ENCODE assay signal across 1 cellular context in the genomic region with DNA sequence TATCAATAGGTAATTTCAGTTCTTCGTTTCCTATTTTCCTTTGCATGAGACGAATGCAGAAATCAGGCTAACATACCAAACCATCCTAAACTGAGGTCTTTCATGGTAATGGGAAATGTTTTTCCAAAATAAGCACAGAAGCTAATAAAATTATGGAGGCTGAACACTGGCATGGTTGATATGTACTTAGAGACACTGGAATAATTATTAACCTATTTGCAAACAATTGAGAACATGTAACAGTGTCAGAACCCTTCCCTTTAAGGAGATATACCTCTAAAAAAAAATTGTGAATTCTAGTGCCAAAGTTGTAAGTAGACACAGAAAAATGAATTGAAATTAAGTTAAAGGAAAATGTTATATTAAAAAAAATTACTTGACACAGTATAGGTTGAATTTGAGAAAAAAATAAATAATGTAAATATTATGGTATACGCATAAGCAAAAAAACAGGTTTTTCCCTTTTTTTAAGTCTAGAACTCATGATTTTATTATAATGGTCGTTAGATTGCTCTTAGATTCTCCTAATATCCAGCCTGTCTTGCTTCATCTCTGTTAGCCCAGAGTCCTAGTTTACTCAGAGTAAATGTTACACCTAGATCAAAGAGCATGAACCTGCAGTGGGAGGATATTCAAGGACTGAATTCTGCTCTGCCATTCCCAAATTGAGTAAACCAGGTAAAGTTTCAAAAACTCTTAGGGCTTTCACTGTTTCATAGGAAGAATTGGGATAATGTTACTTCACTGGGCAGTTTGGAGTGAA.
A peak's percentile ranks its signal among the peaks of the same experiment; 100 is the strongest.
TF ChIP-seq lines count a peak whose summit lies in the region.

No MANE protein-coding gene starts in this region.

TF ChIP-seq in HepG2, 621 proteins besides CTCF, POLR2A, EP300 and RAD21 (continued from another document and continues in another):
- peak; percentile 71; the same call in 1 of the 2 replicates for TF ChIP-seq REPIN1 (CRISPR knock-in tag; IDR thresholded peaks at IDR 0.05; ENCODE audit: borderline replicate concordance, low read depth)
- no peak for TF ChIP-seq PAWR (CRISPR knock-in tag; IDR thresholded peaks at IDR 0.05; ENCODE audit: borderline replicate concordance)
- no peak for TF ChIP-seq FOXP1 (IDR thresholded peaks at IDR 0.05)
- TF ChIP-seq FOXP1 (CRISPR knock-in tag; IDR thresholded peaks at IDR 0.05) = peak; percentile 88
- TF ChIP-seq, protein P1, sequence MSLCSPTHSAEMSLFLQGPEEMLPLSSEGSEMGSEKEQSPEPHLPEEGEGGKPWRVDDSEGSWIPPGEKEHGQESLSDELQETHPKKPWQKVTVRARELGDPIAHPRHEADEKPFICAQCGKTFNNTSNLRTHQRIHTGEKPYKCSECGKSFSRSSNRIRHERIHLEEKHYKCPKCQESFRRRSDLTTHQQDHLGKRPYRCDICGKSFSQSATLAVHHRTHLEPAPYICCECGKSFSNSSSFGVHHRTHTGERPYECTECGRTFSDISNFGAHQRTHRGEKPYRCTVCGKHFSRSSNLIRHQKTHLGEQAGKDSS (CRISPR knock-in tag; IDR thresholded peaks at IDR 0.05; ENCODE audit: borderline replicate concordance, low read depth) = no peak
- no peak for TF ChIP-seq ZNF788 (CRISPR knock-in tag; IDR thresholded peaks at IDR 0.05; ENCODE audit: borderline replicate concordance)
- TF ChIP-seq, protein P2, sequence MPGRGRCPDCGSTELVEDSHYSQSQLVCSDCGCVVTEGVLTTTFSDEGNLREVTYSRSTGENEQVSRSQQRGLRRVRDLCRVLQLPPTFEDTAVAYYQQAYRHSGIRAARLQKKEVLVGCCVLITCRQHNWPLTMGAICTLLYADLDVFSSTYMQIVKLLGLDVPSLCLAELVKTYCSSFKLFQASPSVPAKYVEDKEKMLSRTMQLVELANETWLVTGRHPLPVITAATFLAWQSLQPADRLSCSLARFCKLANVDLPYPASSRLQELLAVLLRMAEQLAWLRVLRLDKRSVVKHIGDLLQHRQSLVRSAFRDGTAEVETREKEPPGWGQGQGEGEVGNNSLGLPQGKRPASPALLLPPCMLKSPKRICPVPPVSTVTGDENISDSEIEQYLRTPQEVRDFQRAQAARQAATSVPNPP (CRISPR knock-in tag; IDR thresholded peaks at IDR 0.05) = 0 out of 2 replicates have a peak, but pooled peaks have one; percentile 32
- TF ChIP-seq, protein P3, sequence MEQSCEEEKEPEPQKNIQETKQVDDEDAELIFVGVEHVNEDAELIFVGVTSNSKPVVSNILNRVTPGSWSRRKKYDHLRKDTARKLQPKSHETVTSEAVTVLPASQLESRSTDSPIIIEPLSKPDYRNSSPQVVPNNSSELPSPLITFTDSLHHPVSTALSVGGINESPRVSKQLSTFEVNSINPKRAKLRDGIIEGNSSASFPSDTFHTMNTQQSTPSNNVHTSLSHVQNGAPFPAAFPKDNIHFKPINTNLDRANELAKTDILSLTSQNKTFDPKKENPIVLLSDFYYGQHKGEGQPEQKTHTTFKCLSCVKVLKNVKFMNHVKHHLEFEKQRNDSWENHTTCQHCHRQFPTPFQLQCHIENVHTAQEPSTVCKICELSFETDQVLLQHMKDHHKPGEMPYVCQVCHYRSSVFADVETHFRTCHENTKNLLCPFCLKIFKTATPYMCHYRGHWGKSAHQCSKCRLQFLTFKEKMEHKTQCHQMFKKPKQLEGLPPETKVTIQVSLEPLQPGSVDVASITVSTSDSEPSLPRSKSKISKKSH (CRISPR knock-in tag; IDR thresholded peaks at IDR 0.05; ENCODE audit: borderline replicate concordance) = no peak
- TF ChIP-seq ZNF20 (CRISPR knock-in tag; IDR thresholded peaks at IDR 0.05) = no peak
- no peak for TF ChIP-seq ATF7 (IDR thresholded peaks at IDR 0.05)
- TF ChIP-seq ATF7 (CRISPR knock-in tag; IDR thresholded peaks at IDR 0.05) = no peak; the same call in 1 of the 2 replicates
- peak; percentile 86 for TF ChIP-seq POGZ (CRISPR knock-in tag; IDR thresholded peaks at IDR 0.05)
- peak; percentile 90; the same call in 1 of the 2 replicates for TF ChIP-seq SOX5 (CRISPR knock-in tag; IDR thresholded peaks at IDR 0.05; ENCODE audit: borderline replicate concordance)
- no peak for TF ChIP-seq SAFB2 (CRISPR knock-in tag; IDR thresholded peaks at IDR 0.05; ENCODE audit: borderline replicate concordance, low read depth)
- TF ChIP-seq IRF2 (CRISPR knock-in tag; IDR thresholded peaks at IDR 0.05) = peak; percentile 84
- peak; percentile 96 for TF ChIP-seq HNF4G (IDR thresholded peaks at IDR 0.05; ENCODE audit: borderline replicate concordance, low read depth, low read length)
- TF ChIP-seq HNF4G (CRISPR knock-in tag; IDR thresholded peaks at IDR 0.05; ENCODE audit: borderline replicate concordance, low read depth) = no peak
- no peak for TF ChIP-seq ZNF501 (CRISPR knock-in tag; IDR thresholded peaks at IDR 0.05)
- TF ChIP-seq ZNF12 (CRISPR knock-in tag; IDR thresholded peaks at IDR 0.05) = peak; percentile 58; the same call in 1 of the 2 replicates
- no peak for TF ChIP-seq ZFP36 (IDR thresholded peaks at IDR 0.05; ENCODE audit: borderline replicate concordance, low read depth, low read length, partially characterized antibody)
- peak; percentile 84; the same call in 1 of the 2 replicates for TF ChIP-seq MIER3 (CRISPR knock-in tag; IDR thresholded peaks at IDR 0.05; ENCODE audit: borderline replicate concordance)
- TF ChIP-seq, protein P4, sequence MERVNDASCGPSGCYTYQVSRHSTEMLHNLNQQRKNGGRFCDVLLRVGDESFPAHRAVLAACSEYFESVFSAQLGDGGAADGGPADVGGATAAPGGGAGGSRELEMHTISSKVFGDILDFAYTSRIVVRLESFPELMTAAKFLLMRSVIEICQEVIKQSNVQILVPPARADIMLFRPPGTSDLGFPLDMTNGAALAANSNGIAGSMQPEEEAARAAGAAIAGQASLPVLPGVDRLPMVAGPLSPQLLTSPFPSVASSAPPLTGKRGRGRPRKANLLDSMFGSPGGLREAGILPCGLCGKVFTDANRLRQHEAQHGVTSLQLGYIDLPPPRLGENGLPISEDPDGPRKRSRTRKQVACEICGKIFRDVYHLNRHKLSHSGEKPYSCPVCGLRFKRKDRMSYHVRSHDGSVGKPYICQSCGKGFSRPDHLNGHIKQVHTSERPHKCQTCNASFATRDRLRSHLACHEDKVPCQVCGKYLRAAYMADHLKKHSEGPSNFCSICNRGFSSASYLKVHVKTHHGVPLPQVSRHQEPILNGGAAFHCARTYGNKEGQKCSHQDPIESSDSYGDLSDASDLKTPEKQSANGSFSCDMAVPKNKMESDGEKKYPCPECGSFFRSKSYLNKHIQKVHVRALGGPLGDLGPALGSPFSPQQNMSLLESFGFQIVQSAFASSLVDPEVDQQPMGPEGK (CRISPR knock-in tag; IDR thresholded peaks at IDR 0.05) = peak; percentile 70; the same call in 1 of the 2 replicates
- TF ChIP-seq, protein P5, sequence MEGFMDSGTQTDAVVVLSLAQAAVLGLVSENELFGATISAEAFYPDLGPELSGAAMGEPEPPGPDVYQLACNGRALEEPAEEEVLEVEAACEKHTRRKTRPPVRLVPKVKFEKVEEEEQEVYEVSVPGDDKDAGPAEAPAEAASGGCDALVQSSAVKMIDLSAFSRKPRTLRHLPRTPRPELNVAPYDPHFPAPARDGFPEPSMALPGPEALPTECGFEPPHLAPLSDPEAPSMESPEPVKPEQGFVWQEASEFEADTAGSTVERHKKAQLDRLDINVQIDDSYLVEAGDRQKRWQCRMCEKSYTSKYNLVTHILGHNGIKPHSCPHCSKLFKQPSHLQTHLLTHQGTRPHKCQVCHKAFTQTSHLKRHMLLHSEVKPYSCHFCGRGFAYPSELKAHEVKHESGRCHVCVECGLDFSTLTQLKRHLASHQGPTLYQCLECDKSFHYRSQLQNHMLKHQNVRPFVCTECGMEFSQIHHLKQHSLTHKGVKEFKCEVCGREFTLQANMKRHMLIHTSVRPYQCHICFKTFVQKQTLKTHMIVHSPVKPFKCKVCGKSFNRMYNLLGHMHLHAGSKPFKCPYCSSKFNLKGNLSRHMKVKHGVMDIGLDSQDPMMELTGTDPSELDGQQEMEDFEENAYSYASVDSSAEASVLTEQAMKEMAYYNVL (CRISPR knock-in tag; IDR thresholded peaks at IDR 0.05; ENCODE audit: borderline replicate concordance) = peak; percentile 63; the same call in 1 of the 2 replicates
- TF ChIP-seq, protein P6, sequence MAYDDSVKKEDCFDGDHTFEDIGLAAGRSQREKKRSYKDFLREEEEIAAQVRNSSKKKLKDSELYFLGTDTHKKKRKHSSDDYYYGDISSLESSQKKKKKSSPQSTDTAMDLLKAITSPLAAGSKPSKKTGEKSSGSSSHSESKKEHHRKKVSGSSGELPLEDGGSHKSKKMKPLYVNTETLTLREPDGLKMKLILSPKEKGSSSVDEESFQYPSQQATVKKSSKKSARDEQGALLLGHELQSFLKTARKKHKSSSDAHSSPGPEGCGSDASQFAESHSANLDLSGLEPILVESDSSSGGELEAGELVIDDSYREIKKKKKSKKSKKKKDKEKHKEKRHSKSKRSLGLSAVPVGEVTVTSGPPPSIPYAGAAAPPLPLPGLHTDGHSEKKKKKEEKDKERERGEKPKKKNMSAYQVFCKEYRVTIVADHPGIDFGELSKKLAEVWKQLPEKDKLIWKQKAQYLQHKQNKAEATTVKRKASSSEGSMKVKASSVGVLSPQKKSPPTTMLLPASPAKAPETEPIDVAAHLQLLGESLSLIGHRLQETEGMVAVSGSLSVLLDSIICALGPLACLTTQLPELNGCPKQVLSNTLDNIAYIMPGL (CRISPR knock-in tag; IDR thresholded peaks at IDR 0.05; ENCODE audit: borderline replicate concordance in 1 of 2, low read depth in 1 of 2) = peak in 1 of 2 experiments; percentile 49; a peak in 3 of 4 replicates
- TF ChIP-seq, protein P7, sequence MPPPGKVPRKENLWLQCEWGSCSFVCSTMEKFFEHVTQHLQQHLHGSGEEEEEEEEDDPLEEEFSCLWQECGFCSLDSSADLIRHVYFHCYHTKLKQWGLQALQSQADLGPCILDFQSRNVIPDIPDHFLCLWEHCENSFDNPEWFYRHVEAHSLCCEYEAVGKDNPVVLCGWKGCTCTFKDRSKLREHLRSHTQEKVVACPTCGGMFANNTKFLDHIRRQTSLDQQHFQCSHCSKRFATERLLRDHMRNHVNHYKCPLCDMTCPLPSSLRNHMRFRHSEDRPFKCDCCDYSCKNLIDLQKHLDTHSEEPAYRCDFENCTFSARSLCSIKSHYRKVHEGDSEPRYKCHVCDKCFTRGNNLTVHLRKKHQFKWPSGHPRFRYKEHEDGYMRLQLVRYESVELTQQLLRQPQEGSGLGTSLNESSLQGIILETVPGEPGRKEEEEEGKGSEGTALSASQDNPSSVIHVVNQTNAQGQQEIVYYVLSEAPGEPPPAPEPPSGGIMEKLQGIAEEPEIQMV (CRISPR knock-in tag; IDR thresholded peaks at IDR 0.05; ENCODE audit: low read depth) = no peak
- no peak for TF ChIP-seq MAFF (IDR thresholded peaks at IDR 0.05; ENCODE audit: low read depth, low read length)
- TF ChIP-seq RFXANK (CRISPR knock-in tag; IDR thresholded peaks at IDR 0.05) = no peak
- TF ChIP-seq HOXA3 (CRISPR knock-in tag; IDR thresholded peaks at IDR 0.05) = no peak
- TF ChIP-seq CREM (IDR thresholded peaks at IDR 0.05) = peak; percentile 90
- TF ChIP-seq CREM (CRISPR knock-in tag; IDR thresholded peaks at IDR 0.05) = no peak
- TF ChIP-seq, protein P8, sequence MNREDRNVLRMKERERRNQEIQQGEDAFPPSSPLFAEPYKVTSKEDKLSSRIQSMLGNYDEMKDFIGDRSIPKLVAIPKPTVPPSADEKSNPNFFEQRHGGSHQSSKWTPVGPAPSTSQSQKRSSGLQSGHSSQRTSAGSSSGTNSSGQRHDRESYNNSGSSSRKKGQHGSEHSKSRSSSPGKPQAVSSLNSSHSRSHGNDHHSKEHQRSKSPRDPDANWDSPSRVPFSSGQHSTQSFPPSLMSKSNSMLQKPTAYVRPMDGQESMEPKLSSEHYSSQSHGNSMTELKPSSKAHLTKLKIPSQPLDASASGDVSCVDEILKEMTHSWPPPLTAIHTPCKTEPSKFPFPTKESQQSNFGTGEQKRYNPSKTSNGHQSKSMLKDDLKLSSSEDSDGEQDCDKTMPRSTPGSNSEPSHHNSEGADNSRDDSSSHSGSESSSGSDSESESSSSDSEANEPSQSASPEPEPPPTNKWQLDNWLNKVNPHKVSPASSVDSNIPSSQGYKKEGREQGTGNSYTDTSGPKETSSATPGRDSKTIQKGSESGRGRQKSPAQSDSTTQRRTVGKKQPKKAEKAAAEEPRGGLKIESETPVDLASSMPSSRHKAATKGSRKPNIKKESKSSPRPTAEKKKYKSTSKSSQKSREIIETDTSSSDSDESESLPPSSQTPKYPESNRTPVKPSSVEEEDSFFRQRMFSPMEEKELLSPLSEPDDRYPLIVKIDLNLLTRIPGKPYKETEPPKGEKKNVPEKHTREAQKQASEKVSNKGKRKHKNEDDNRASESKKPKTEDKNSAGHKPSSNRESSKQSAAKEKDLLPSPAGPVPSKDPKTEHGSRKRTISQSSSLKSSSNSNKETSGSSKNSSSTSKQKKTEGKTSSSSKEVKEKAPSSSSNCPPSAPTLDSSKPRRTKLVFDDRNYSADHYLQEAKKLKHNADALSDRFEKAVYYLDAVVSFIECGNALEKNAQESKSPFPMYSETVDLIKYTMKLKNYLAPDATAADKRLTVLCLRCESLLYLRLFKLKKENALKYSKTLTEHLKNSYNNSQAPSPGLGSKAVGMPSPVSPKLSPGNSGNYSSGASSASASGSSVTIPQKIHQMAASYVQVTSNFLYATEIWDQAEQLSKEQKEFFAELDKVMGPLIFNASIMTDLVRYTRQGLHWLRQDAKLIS (CRISPR knock-in tag; IDR thresholded peaks at IDR 0.05) = 0 out of 2 replicates have a peak, but pooled peaks have one; percentile 36
- TF ChIP-seq, protein P9, sequence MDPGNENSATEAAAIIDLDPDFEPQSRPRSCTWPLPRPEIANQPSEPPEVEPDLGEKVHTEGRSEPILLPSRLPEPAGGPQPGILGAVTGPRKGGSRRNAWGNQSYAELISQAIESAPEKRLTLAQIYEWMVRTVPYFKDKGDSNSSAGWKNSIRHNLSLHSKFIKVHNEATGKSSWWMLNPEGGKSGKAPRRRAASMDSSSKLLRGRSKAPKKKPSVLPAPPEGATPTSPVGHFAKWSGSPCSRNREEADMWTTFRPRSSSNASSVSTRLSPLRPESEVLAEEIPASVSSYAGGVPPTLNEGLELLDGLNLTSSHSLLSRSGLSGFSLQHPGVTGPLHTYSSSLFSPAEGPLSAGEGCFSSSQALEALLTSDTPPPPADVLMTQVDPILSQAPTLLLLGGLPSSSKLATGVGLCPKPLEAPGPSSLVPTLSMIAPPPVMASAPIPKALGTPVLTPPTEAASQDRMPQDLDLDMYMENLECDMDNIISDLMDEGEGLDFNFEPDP (CRISPR knock-in tag; conservative IDR thresholded peaks at IDR 0.05) = no peak
- TF ChIP-seq, protein P10, sequence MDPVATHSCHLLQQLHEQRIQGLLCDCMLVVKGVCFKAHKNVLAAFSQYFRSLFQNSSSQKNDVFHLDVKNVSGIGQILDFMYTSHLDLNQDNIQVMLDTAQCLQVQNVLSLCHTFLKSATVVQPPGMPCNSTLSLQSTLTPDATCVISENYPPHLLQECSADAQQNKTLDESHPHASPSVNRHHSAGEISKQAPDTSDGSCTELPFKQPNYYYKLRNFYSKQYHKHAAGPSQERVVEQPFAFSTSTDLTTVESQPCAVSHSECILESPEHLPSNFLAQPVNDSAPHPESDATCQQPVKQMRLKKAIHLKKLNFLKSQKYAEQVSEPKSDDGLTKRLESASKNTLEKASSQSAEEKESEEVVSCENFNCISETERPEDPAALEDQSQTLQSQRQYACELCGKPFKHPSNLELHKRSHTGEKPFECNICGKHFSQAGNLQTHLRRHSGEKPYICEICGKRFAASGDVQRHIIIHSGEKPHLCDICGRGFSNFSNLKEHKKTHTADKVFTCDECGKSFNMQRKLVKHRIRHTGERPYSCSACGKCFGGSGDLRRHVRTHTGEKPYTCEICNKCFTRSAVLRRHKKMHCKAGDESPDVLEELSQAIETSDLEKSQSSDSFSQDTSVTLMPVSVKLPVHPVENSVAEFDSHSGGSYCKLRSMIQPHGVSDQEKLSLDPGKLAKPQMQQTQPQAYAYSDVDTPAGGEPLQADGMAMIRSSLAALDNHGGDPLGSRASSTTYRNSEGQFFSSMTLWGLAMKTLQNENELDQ (CRISPR knock-in tag; IDR thresholded peaks at IDR 0.05; ENCODE audit: borderline replicate concordance) = no peak
- TF ChIP-seq ZFP36L2 (CRISPR knock-in tag; IDR thresholded peaks at IDR 0.05) = no peak
- TF ChIP-seq ZNF577 (CRISPR knock-in tag; IDR thresholded peaks at IDR 0.05; ENCODE audit: borderline replicate concordance, low read depth) = no peak
